Comparison of ENCODE assay signal across 8 cellular contexts in the genomic region with DNA sequence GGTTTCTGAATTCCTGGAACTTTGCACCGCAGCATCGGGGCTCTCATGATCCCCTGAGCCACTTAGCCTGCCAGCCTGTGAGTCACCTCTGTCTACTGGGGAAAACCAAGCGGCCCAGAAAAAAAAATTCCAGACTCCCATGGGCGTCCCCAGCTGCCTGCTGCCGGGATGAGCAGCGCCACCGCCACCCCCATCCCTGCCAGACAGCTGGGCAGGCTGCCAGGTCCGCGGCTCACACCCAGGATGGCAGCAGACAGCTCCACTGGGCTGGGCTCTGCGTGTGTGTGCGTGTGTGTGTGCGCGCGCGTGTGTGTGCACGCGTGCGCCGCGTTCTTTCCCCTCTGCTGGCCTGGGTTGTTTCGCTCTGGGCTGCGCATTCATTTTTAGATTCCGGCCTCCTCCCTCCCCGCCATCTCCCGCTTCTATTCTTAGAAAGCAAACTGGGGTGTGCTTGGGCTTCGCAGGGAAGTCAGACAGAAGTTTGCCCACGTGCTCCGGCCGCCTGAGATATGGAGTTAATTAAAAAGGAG. TPM values are rescaled to one million over a fixed set of nuclear protein-coding genes. Genes with fewer than 3 reads are reported as not detected.
A peak's percentile ranks its signal among the peaks of the same experiment; 100 is the strongest.
DNase-seq lines count a peak whose midpoint lies in the region; ATAC-seq and TF ChIP-seq lines count a peak whose summit lies in the region.

No MANE protein-coding gene starts in this region.

- H3K4me3 Mint-ChIP-seq in T-helper 17 cell = peak overlapping the region; percentile 81

- TF ChIP-seq CTCF in GM13976 (IDR thresholded peaks at IDR 0.05; ENCODE audit: borderline replicate concordance, control extremely low read depth, extremely low read depth, insufficient read depth, missing control alignments) (no peak), MM.1S (IDR thresholded peaks at IDR 0.05; ENCODE audit: low read length) (no peak)

- H3K79me2 ChIP-seq in MM.1S (ENCODE audit: low read length) = no peaks in the 10 kb centered on the region
- no peaks in the 10 kb centered on the region for H3K79me2 ChIP-seq in Karpas-422 (ENCODE audit: low read length)

- DNase-seq in GM13976 (ENCODE audit: low spot score) (peak; percentile 76), MM.1S (peak; percentile 34), T-helper 17 cell (peak in 2 of 3 donors; percentile 16 to 43), hippocampal formation (lab: John Stamatoyannopoulos, UW) (peak; percentile 26 to 60), Karpas-422 (no peak)

- no peaks in the 10 kb centered on the region for H3K9me3 ChIP-seq in MM.1S (replicated peaks; ENCODE audit: insufficient read depth, low read length)
- no peaks in the 10 kb centered on the region for H3K9me3 ChIP-seq in T-helper 17 cell (ENCODE audit: control insufficient read depth, low read length, poor library complexity, severe bottlenecking)
- no peaks in the 10 kb centered on the region for H3K9me3 ChIP-seq in skeletal muscle satellite cell (replicated peaks; ENCODE audit: low read length)
- H3K9me3 ChIP-seq in Karpas-422 (ENCODE audit: low read length) = no peaks in the 10 kb centered on the region

- in situ Hi-C loops in GM13976 (cut with MboI; ENCODE audit: low sequenced_read_pairs, unreplicated experiment) = no loop called here

- H3K4me1 Mint-ChIP-seq in T-helper 17 cell = peaks cover 7% of the 10 kb centered on the region

- H3K27me3 Mint-ChIP-seq in T-helper 17 cell = peaks cover 35% of the 10 kb centered on the region

- H3K4me2 ChIP-seq in MM.1S (ENCODE audit: low read depth, low read length) (peak overlapping the region; percentile 58; the same call in 1 of the 2 replicates), skeletal muscle satellite cell (ENCODE audit: low read length) (peak overlapping the region; percentile 83), Karpas-422 (ENCODE audit: low read depth, low read length, poor library complexity, severe bottlenecking) (no peak overlapping the region)

- H3F3A ChIP-seq in MM.1S (ENCODE audit: insufficient read depth, low read length) = no peaks in the 10 kb centered on the region; the same call in 1 of the 2 replicates

- H4K20me1 ChIP-seq in MM.1S (ENCODE audit: insufficient read depth, low read length) (no peaks in the 10 kb centered on the region), Karpas-422 (ENCODE audit: insufficient read depth, low read depth, low read length) (no peaks in the 10 kb centered on the region)

- H2AFZ ChIP-seq in MM.1S (ENCODE audit: low read length) = 0 out of 2 replicates have a peak overlapping the region, but pooled peaks have one; percentile 39
- no peak overlapping the region for H2AFZ ChIP-seq in Karpas-422 (ENCODE audit: low read length)

- H3K4me3 ChIP-seq in MM.1S (ENCODE audit: low read length) (peak overlapping the region; percentile 13; the same call in 1 of the 2 replicates), skeletal muscle satellite cell (ENCODE audit: low read length) (peak overlapping the region; percentile 64), Karpas-422 (ENCODE audit: low read length) (no peak overlapping the region)

- no peaks in the 10 kb centered on the region for H3K36me3 ChIP-seq in MM.1S (replicated peaks; ENCODE audit: insufficient read depth, low read length)
- no peaks in the 10 kb centered on the region for H3K36me3 ChIP-seq in skeletal muscle satellite cell (ENCODE audit: insufficient read depth, low read length)
- no peaks in the 10 kb centered on the region for H3K36me3 ChIP-seq in Karpas-422 (ENCODE audit: insufficient read depth, low read length)

- no peaks in the 10 kb centered on the region for H3K9me2 ChIP-seq in MM.1S (replicated peaks; ENCODE audit: insufficient read depth, low read length)
- no peaks in the 10 kb centered on the region for H3K9me2 ChIP-seq in Karpas-422 (replicated peaks; ENCODE audit: insufficient read depth, low read length)

- H3K27ac Mint-ChIP-seq in T-helper 17 cell = peak overlapping the region; percentile 61

- H3K9ac ChIP-seq in MM.1S (ENCODE audit: low read length) (no peak overlapping the region), skeletal muscle satellite cell (ENCODE audit: low read depth, low read length) (peak overlapping the region; percentile 49), Karpas-422 (ENCODE audit: low read length) (no peak overlapping the region)

- H3K27me3 ChIP-seq in MM.1S (replicated peaks; ENCODE audit: insufficient read depth, low read length) = peaks cover 59% of the 10 kb centered on the region
- peaks cover 18% of the 10 kb centered on the region for H3K27me3 ChIP-seq in skeletal muscle satellite cell (ENCODE audit: control insufficient read depth, insufficient read depth, low read length)
- no peaks in the 10 kb centered on the region for H3K27me3 ChIP-seq in Karpas-422 (ENCODE audit: low read length)

- H3K4me1 ChIP-seq in MM.1S (ENCODE audit: low read length) (no peaks in the 10 kb centered on the region), skeletal muscle satellite cell (ENCODE audit: control insufficient read depth, insufficient read depth, low read length) (peaks cover 19% of the 10 kb centered on the region), Karpas-422 (ENCODE audit: low read length) (peaks cover 10% of the 10 kb centered on the region)

- peak; percentile 75 for ATAC-seq in T-helper 17 cell
- ATAC-seq in HG03135 (IDR thresholded peaks at IDR 0.05; ENCODE audit: unreplicated experiment) = no peak

- H3K27ac ChIP-seq in MM.1S (ENCODE audit: low read length) (no peak overlapping the region), angular gyrus (ENCODE audit: low read depth, low read length) (peak overlapping the region; percentile 25), Karpas-422 (ENCODE audit: low read length) (no peak overlapping the region)

- H3K36me3 Mint-ChIP-seq in T-helper 17 cell (ENCODE audit: low read depth) = no peaks in the 10 kb centered on the region

RNA-seq across cellular contexts. Expression of gene PMEPA1, which starts 38.9 kb away (rescaled TPM):
- total RNA-seq in T-helper 17 cell = 1 to 10 TPM; 4.5 to 5.8 TPM
- 0.25 and 3.1 TPM in 2 replicates for total RNA-seq in skeletal muscle satellite cell (2012; rRNA removed)
- 1.6 and 1.9 TPM in 2 replicates for total RNA-seq in Karpas-422 (2014; rRNA removed; shearing (Covaris generic); ENCODE audit: low replicate concordance)
